16 cellular contexts compared by ENCODE assay signal in genomic region chr18:49920731-49921130, GRCh38.
DNase-seq lines count a peak whose midpoint lies in the region; ATAC-seq and TF ChIP-seq lines count a peak whose summit lies in the region.
"Had no signal": no experiment of that assay in that cellular context is flagged by ENCODE, and none has a peak within 500 bp of the region (broad histone marks: within the 10 kb centered on the region; RNA-seq: fewer than 3 reads in every experiment).

No MANE protein-coding gene starts in this region.

- intact Hi-C loops in uterus (cut with DNase I; ENCODE audit: low total_unique reads) (no loop called here), body of pancreas (cut with DNase I) (no loop called here)

- H3K9me3 ChIP-seq in uterus = no peaks in the 10 kb centered on the region
- H3K9me3 ChIP-seq in body of pancreas = no peaks in the 10 kb centered on the region
- H3K9me3 ChIP-seq: stomach had no signal

- H3K4me3 ChIP-seq in uterus = no peak overlapping the region
- H3K4me3 ChIP-seq in body of pancreas = no peak overlapping the region
- H3K4me3 ChIP-seq: spleen, stomach had no signal

- H3K27me3 ChIP-seq in uterus = no peaks in the 10 kb centered on the region
- H3K27me3 ChIP-seq in body of pancreas = no peaks in the 10 kb centered on the region

- DNase-seq in Daoy (ENCODE audit: low read depth) = peak; percentile 78
- DNase-seq in foreskin melanocyte = peak; percentile 93
- DNase-seq in retina = peak; percentile 70
- no peak for DNase-seq in uterus
- no peak for DNase-seq in body of pancreas
- DNase-seq: activated CD4-positive, alpha-beta T cell treated with anti-CD3 and anti-CD28 coated beads, Interleukin-2, amount 50 U/mL, for 4 hours; activated T-cell treated with anti-CD3 and anti-CD28 coated beads, Interleukin-2, amount 50 U/mL, for 48 hours; DMS79; NCI-H2029; NCI-H526 treated with DMSO at 0.1 percent for 48 hours; occipital lobe; spleen; stomach had no signal

- no peak for TF ChIP-seq CTCF in uterus (IDR thresholded peaks at IDR 0.05)
- TF ChIP-seq CTCF in body of pancreas (IDR thresholded peaks at IDR 0.05) = no peak

- peak; percentile 74 for ATAC-seq in SK-N-SH treated with all-trans-retinoic acid at 6 μM for 48 hours
- ATAC-seq in GM21717 (IDR thresholded peaks at IDR 0.05; ENCODE audit: unreplicated experiment) = no peak
- ATAC-seq in GM18873 (IDR thresholded peaks at IDR 0.05; ENCODE audit: low FRiP score, unreplicated experiment) = no peak
- ATAC-seq in body of pancreas = no peak

- H3K27ac ChIP-seq in uterus = no peak overlapping the region
- no peak overlapping the region for H3K27ac ChIP-seq in body of pancreas
- H3K27ac ChIP-seq: spleen, stomach had no signal

- 64 to 72% methylated on average over 6 of the region's 6 CpGs for WGBS in body of pancreas, 2 donors

- H3K4me1 ChIP-seq in uterus = no peaks in the 10 kb centered on the region
- no peaks in the 10 kb centered on the region for H3K4me1 ChIP-seq in body of pancreas

- H3K36me3 ChIP-seq in uterus (no peaks in the 10 kb centered on the region), body of pancreas (replicated peaks in 1 of 2; ENCODE audit: insufficient read depth in 1 of 2, low read depth in 2 of 2) (no peaks in the 10 kb centered on the region)
- H3K36me3 ChIP-seq: spleen had no signal

- no peak for TF ChIP-seq POLR2A in uterus (IDR thresholded peaks at IDR 0.05)
- TF ChIP-seq POLR2A in body of pancreas (IDR thresholded peaks at IDR 0.05) = no peak

TF ChIP-seq in SK-N-SH treated with all-trans-retinoic acid at 6 μM for 48 hours, 23 proteins besides CTCF, POLR2A, EP300 and RAD21:
- TF ChIP-seq GLIS3 (CRISPR knock-in tag; IDR thresholded peaks at IDR 0.05) = no peak
- TF ChIP-seq TCF4 (CRISPR knock-in tag; IDR thresholded peaks at IDR 0.05; ENCODE audit: borderline replicate concordance) = peak; percentile 72; the same call in 1 of the 2 replicates
- 0 out of 2 replicates have a peak, but pooled peaks have one; percentile 56 for TF ChIP-seq TSHZ2 (CRISPR knock-in tag; IDR thresholded peaks at IDR 0.05)

Comparison
In these comparisons a context has a peak if more than half of its experiments do, and no peak if none do; other contexts are left out.
1. DNase-seq: peak in Daoy (single experiment), foreskin melanocyte (single experiment) and retina (single experiment); none in uterus (0 of 2) and body of pancreas (0 of 4).